Comparison of ENCODE assay signal across 25 cellular contexts in the genomic region with DNA sequence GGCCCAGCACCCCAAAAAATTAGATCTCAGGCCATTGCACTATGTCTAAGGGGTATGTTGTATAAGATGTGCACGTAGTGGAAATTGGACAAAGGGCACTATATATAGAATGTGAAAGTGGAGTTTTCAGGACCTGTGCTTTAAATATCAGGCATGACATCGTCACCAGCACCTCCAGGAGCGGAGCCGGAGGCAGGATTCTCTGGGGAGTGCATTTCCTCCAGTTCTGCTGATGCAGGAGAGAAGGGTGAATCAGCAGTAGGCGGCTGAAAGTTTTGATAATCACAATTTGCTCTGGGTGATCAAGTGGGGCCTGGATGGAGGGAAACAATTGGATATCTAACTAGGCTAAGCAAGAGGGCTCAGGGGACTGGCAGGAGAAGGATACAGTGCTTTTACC.
"Had no signal": no experiment of that assay in that cellular context is flagged by ENCODE, and none has a peak within 500 bp of the region (broad histone marks: within the 10 kb centered on the region; RNA-seq: fewer than 3 reads in every experiment).

No MANE protein-coding gene starts in this region.

- H3K27ac ChIP-seq: hepatocyte, left ventricle myocardium inferior, pancreas, psoas muscle, right atrium auricular region, right lobe of liver, skin epidermis, stomach, testis, thyroid gland, transverse colon, upper lobe of left lung, vagina had no signal

- H3K27me3 ChIP-seq: hepatocyte, right atrium auricular region, right lobe of liver, testis, thyroid gland, transverse colon, upper lobe of left lung, vagina had no signal

- ATAC-seq: natural killer cell; pancreas; psoas muscle; right lobe of liver; stimulated activated naive B cell treated with anti-CD40 and anti-IgM and Interleukin-4, amounts not matched to agents 10 μg/mL and 1 μg/mL and 100 μg/mL, for 72 hours; stimulated activated naive CD8-positive, alpha-beta T cell treated with anti-CD3 and anti-CD28 coated beads, Interleukin-15, Interleukin-2, amounts not matched to agents 100 U/mL and 50 U/mL, for 24 hours had no signal

- H3K36me3 ChIP-seq: left ventricle myocardium inferior, pancreas, right atrium auricular region, right lobe of liver, stomach, thyroid gland, transverse colon, upper lobe of left lung, vagina had no signal

- H3K4me1 Mint-ChIP-seq: naive B cell; natural killer cell; stimulated activated naive B cell treated with anti-CD40 and anti-IgM and Interleukin-4, amounts not matched to agents 10 μg/mL and 1 μg/mL and 100 μg/mL, for 72 hours had no signal

- H3K79me2 ChIP-seq: hepatocyte had no signal

- H3K9me3 Mint-ChIP-seq: mesothelial cell of epicardium had no signal

- H2AFZ ChIP-seq: hepatocyte had no signal

- H3K27ac Mint-ChIP-seq: mesothelial cell of epicardium; naive B cell; natural killer cell; stimulated activated naive B cell treated with anti-CD40 and anti-IgM and Interleukin-4, amounts not matched to agents 10 μg/mL and 1 μg/mL and 100 μg/mL, for 72 hours had no signal

- H3K4me3 Mint-ChIP-seq: mesothelial cell of epicardium; naive B cell; natural killer cell; stimulated activated naive B cell treated with anti-CD40 and anti-IgM and Interleukin-4, amounts not matched to agents 10 μg/mL and 1 μg/mL and 100 μg/mL, for 72 hours had no signal

- DNase-seq: islet precursor cell; left ventricle myocardium inferior; mesendoderm; naive B cell; natural killer cell; pancreas; psoas muscle; right lobe of liver; stimulated activated CD4-positive, alpha-beta T cell treated with anti-CD3 and anti-CD28 coated beads, Interleukin-12 subunit alpha, Interleukin-12 subunit beta, amount 100 ng/mL, for 4 hours; stimulated activated CD4-positive, alpha-beta T cell treated with anti-CD3 and anti-CD28 coated beads, Interleukin-15, amount 100 ng/mL, for 24 hours; stimulated activated CD4-positive, alpha-beta T cell treated with anti-CD3 and anti-CD28 coated beads, Interleukin-2, amount 100 ng/mL, for 24 hours; stimulated activated CD4-positive, alpha-beta T cell treated with anti-CD3 and anti-CD28 coated beads, Interleukin-4, amount 100 ng/mL, for 1 hour; stimulated activated naive B cell treated with anti-CD40 and anti-IgM and Interleukin-4, amounts not matched to agents 10 μg/mL and 1 μg/mL and 100 μg/mL, for 72 hours; stimulated activated naive CD8-positive, alpha-beta T cell treated with anti-CD3 and anti-CD28 coated beads, Interleukin-15, Interleukin-2, amounts not matched to agents 100 U/mL and 50 U/mL, for 24 hours; stomach; testis; thyroid gland; transverse colon; upper lobe of left lung had no signal

- H3K9me3 ChIP-seq: left ventricle myocardium inferior, pancreas, psoas muscle, right atrium auricular region, right lobe of liver, stomach, testis, thyroid gland, transverse colon, upper lobe of left lung, vagina had no signal

- H3K4me1 ChIP-seq: left ventricle myocardium inferior, pancreas, psoas muscle, right atrium auricular region, right lobe of liver, stomach, testis, thyroid gland, transverse colon, upper lobe of left lung, vagina had no signal

- H3K4me2 ChIP-seq: hepatocyte had no signal

- H3K36me3 Mint-ChIP-seq: mesothelial cell of epicardium; naive B cell; natural killer cell; stimulated activated naive B cell treated with anti-CD40 and anti-IgM and Interleukin-4, amounts not matched to agents 10 μg/mL and 1 μg/mL and 100 μg/mL, for 72 hours had no signal

- H3K4me3 ChIP-seq: hepatocyte, left ventricle myocardium inferior, lung, pancreas, psoas muscle, right atrium auricular region, right lobe of liver, skin epidermis, stomach, testis, thyroid gland, transverse colon, upper lobe of left lung, vagina had no signal
